13 cellular contexts compared by ENCODE assay signal in genomic region chr10:91512458-91512857, GRCh38.
DNase-seq lines count a peak whose midpoint lies in the region; TF ChIP-seq lines count a peak whose summit lies in the region.
"Had no signal": no experiment of that assay in that cellular context is flagged by ENCODE, and none has a peak within 500 bp of the region (broad histone marks: within the 10 kb centered on the region; RNA-seq: fewer than 3 reads in every experiment).

No MANE protein-coding gene starts in this region.

- H3K4me3 Mint-ChIP-seq in chondrocyte (ENCODE audit: unreplicated experiment) (no peak overlapping the region), osteocyte (ENCODE audit: unreplicated experiment) (no peak overlapping the region), glutamatergic neuron (ENCODE audit: unreplicated experiment) (no peak overlapping the region)
- H3K4me3 Mint-ChIP-seq in activated CD4-positive, alpha-beta memory T cell treated with anti-CD3 and anti-CD28 coated beads for 36 hours = no peak overlapping the region
- H3K4me3 Mint-ChIP-seq: CD14-positive monocyte had no signal

- H3K4me1 ChIP-seq in ACC112 (ENCODE audit: control insufficient read depth, insufficient read depth, low read length, unreplicated experiment) = peaks cover 23% of the 10 kb centered on the region
- no peaks in the 10 kb centered on the region for H3K4me1 ChIP-seq in tibial artery
- H3K4me1 ChIP-seq: Caco-2 had no signal

- H3K27ac ChIP-seq in ACC112 (ENCODE audit: low read depth, low read length) (peak overlapping the region; percentile 42), tibial artery (no peak overlapping the region)

- no peak for TF ChIP-seq CTCF in chondrocyte (IDR thresholded peaks at IDR 0.05)
- TF ChIP-seq CTCF in osteocyte (IDR thresholded peaks at IDR 0.05) = no peak
- no peak for TF ChIP-seq CTCF in tibial artery (IDR thresholded peaks at IDR 0.05)
- TF ChIP-seq CTCF in glutamatergic neuron (IDR thresholded peaks at IDR 0.05; ENCODE audit: partially characterized antibody, unreplicated experiment) = no peak

- H3K36me3 Mint-ChIP-seq in chondrocyte (ENCODE audit: low read depth) = peaks cover 20% of the 10 kb centered on the region
- peaks cover 17% of the 10 kb centered on the region for H3K36me3 Mint-ChIP-seq in osteocyte (ENCODE audit: unreplicated experiment)
- H3K36me3 Mint-ChIP-seq in activated CD4-positive, alpha-beta memory T cell treated with anti-CD3 and anti-CD28 coated beads for 36 hours = no peaks in the 10 kb centered on the region
- peaks cover 2% of the 10 kb centered on the region for H3K36me3 Mint-ChIP-seq in glutamatergic neuron (ENCODE audit: unreplicated experiment)
- H3K36me3 Mint-ChIP-seq: CD14-positive monocyte had no signal

- H3K27ac Mint-ChIP-seq in chondrocyte (ENCODE audit: unreplicated experiment) (peak overlapping the region; percentile 89), osteocyte (ENCODE audit: unreplicated experiment) (peak overlapping the region; percentile 50), glutamatergic neuron (ENCODE audit: unreplicated experiment) (no peak overlapping the region)
- H3K27ac Mint-ChIP-seq in activated CD4-positive, alpha-beta memory T cell treated with anti-CD3 and anti-CD28 coated beads for 36 hours = no peak overlapping the region
- H3K27ac Mint-ChIP-seq: CD14-positive monocyte had no signal

- H3K27me3 Mint-ChIP-seq in chondrocyte (ENCODE audit: low read depth) (no peaks in the 10 kb centered on the region), osteocyte (ENCODE audit: unreplicated experiment) (no peaks in the 10 kb centered on the region), glutamatergic neuron (ENCODE audit: unreplicated experiment) (no peaks in the 10 kb centered on the region)
- H3K27me3 Mint-ChIP-seq in activated CD4-positive, alpha-beta memory T cell treated with anti-CD3 and anti-CD28 coated beads for 36 hours = no peaks in the 10 kb centered on the region

- intact Hi-C loops in tibial artery (cut with DNase I; ENCODE audit: low total_unique reads) = no loop called here
- intact Hi-C loops in activated CD4-positive, alpha-beta memory T cell treated with anti-CD3 and anti-CD28 coated beads for 36 hours (cut with micrococcal nuclease) = no loop called here

- CTCF ChIA-PET in activated CD4-positive, alpha-beta memory T cell treated with anti-CD3 and anti-CD28 coated beads for 36 hours (lab: Charles Lee) = no interaction called here

- H3K79me2 ChIP-seq in ACC112 (ENCODE audit: control insufficient read depth, insufficient read depth, low read length, unreplicated experiment) = no peaks in the 10 kb centered on the region

- H3K27me3 ChIP-seq in ACC112 (ENCODE audit: insufficient read depth, low read length) (no peaks in the 10 kb centered on the region), tibial artery (no peaks in the 10 kb centered on the region)

- DNase-seq in RPMI8226 = peak; percentile 21
- no peak for DNase-seq in chondrocyte (ENCODE audit: low spot score)
- no peak for DNase-seq in osteocyte (ENCODE audit: extremely low spot score, unreplicated experiment)
- no peak for DNase-seq in tibial artery
- DNase-seq in activated CD4-positive, alpha-beta memory T cell treated with anti-CD3 and anti-CD28 coated beads for 36 hours = no peak
- DNase-seq in LoVo (ENCODE audit: low spot score) = no peak
- DNase-seq in glutamatergic neuron = no peak
- DNase-seq: 8988T, Caco-2, NCI-H1048, NCI-H82 had no signal

- no peaks in the 10 kb centered on the region for H3K9me3 ChIP-seq in tibial artery
- H3K9me3 ChIP-seq: Caco-2 had no signal

- peaks cover 2% of the 10 kb centered on the region; the same call in 1 of the 2 replicates for H3K36me3 ChIP-seq in ACC112 (ENCODE audit: insufficient read depth, low read length)
- no peaks in the 10 kb centered on the region for H3K36me3 ChIP-seq in tibial artery

- peaks cover 2% of the 10 kb centered on the region for H3K9me3 Mint-ChIP-seq in chondrocyte (ENCODE audit: low read depth)
- H3K9me3 Mint-ChIP-seq in osteocyte (ENCODE audit: unreplicated experiment) = peaks cover 3% of the 10 kb centered on the region
- peaks cover under 1% of the 10 kb centered on the region for H3K9me3 Mint-ChIP-seq in activated CD4-positive, alpha-beta memory T cell treated with anti-CD3 and anti-CD28 coated beads for 36 hours
- H3K9me3 Mint-ChIP-seq in glutamatergic neuron (ENCODE audit: unreplicated experiment) = no peaks in the 10 kb centered on the region

- POLR2A ChIA-PET in activated CD4-positive, alpha-beta memory T cell treated with anti-CD3 and anti-CD28 coated beads for 36 hours (lab: Charles Lee) = no interaction called here

- H2AFZ ChIP-seq in ACC112 (ENCODE audit: low read length, unreplicated experiment) = no peak overlapping the region

- H3K4me3 ChIP-seq in ACC112 (ENCODE audit: low read depth, low read length) (no peak overlapping the region), tibial artery (no peak overlapping the region)

- peaks cover 24% of the 10 kb centered on the region for H3K4me1 Mint-ChIP-seq in chondrocyte (ENCODE audit: low read depth)
- H3K4me1 Mint-ChIP-seq in osteocyte (ENCODE audit: unreplicated experiment) = peaks cover 34% of the 10 kb centered on the region
- peaks cover 3% of the 10 kb centered on the region for H3K4me1 Mint-ChIP-seq in activated CD4-positive, alpha-beta memory T cell treated with anti-CD3 and anti-CD28 coated beads for 36 hours (ENCODE audit: low read depth)
- peaks cover 2% of the 10 kb centered on the region for H3K4me1 Mint-ChIP-seq in glutamatergic neuron (ENCODE audit: low read depth, unreplicated experiment)
- H3K4me1 Mint-ChIP-seq: CD14-positive monocyte had no signal

Comparison
In these comparisons a context has a peak if more than half of its experiments do, and no peak if none do; other contexts are left out.
1. H3K27ac Mint-ChIP-seq: peak in chondrocyte (single experiment) and osteocyte (single experiment); none in activated CD4-positive, alpha-beta memory T cell treated with anti-CD3 and anti-CD28 coated beads for 36 hours (single experiment) and glutamatergic neuron (single experiment).